1 cellular context compared by ENCODE assay signal in genomic region chr19:45630463-45630862, GRCh38.
TF ChIP-seq lines count a peak whose summit lies in the region.

No MANE protein-coding gene starts in this region.

TF ChIP-seq in HEK293, 187 proteins besides CTCF, POLR2A, EP300 and RAD21 (continued from another document and continues in another):
- no peak for TF ChIP-seq ZNF518A (tag by site-specific recombination; conservative IDR thresholded peaks at IDR 0.05; ENCODE audit: low read depth)
- TF ChIP-seq ZNF510 (tag by site-specific recombination; IDR thresholded peaks at IDR 0.05; ENCODE audit: insufficient replicate concordance) = no peak
- no peak for TF ChIP-seq ZNF266 (tag by site-specific recombination; IDR thresholded peaks at IDR 0.05; ENCODE audit: low read depth)
- no peak for TF ChIP-seq ZNF211 (tag by site-specific recombination; IDR thresholded peaks at IDR 0.05; ENCODE audit: low read depth)
- no peak for TF ChIP-seq ZNF146 (tag by site-specific recombination; IDR thresholded peaks at IDR 0.05)
- no peak for TF ChIP-seq ZNF561 (tag by site-specific recombination; IDR thresholded peaks at IDR 0.05; ENCODE audit: borderline replicate concordance)
- TF ChIP-seq ZNF610 (tag by site-specific recombination; IDR thresholded peaks at IDR 0.05; ENCODE audit: borderline replicate concordance) = no peak
- TF ChIP-seq ZNF311 (tag by site-specific recombination; IDR thresholded peaks at IDR 0.05; ENCODE audit: borderline replicate concordance) = no peak
- TF ChIP-seq ZNF37A (tag by site-specific recombination; IDR thresholded peaks at IDR 0.05) = no peak
- no peak for TF ChIP-seq ZNF571 (tag by site-specific recombination; IDR thresholded peaks at IDR 0.05)
- TF ChIP-seq ZNF768 (tag by site-specific recombination; IDR thresholded peaks at IDR 0.05) = no peak
- TF ChIP-seq ZNF701 (tag by site-specific recombination; IDR thresholded peaks at IDR 0.05) = no peak
- peak; percentile 88 for TF ChIP-seq ZEB2 (tag by site-specific recombination; IDR thresholded peaks at IDR 0.05)
- no peak for TF ChIP-seq ZNF624 (tag by site-specific recombination; IDR thresholded peaks at IDR 0.05)
- peak; percentile 38; the same call in 1 of the 2 replicates for TF ChIP-seq ZSCAN30 (tag by site-specific recombination; IDR thresholded peaks at IDR 0.05)
- TF ChIP-seq ZNF23 (tag by site-specific recombination; IDR thresholded peaks at IDR 0.05; ENCODE audit: borderline replicate concordance) = no peak
- TF ChIP-seq FEZF1 (tag by site-specific recombination; IDR thresholded peaks at IDR 0.05) = peak; percentile 84
- TF ChIP-seq OSR2 (tag by site-specific recombination; IDR thresholded peaks at IDR 0.05) = 0 out of 2 replicates have a peak, but pooled peaks have one; percentile 19
- peak; percentile 33; the same call in 1 of the 2 replicates for TF ChIP-seq PRDM4 (tag by site-specific recombination; IDR thresholded peaks at IDR 0.05)
- TF ChIP-seq ZNF274 (IDR thresholded peaks at IDR 0.05; ENCODE audit: low read length) = no peak
- TF ChIP-seq ZNF274 (tag by site-specific recombination; IDR thresholded peaks at IDR 0.05; ENCODE audit: borderline replicate concordance) = no peak
- peak; percentile 87 for TF ChIP-seq KLF10 (tag by site-specific recombination; IDR thresholded peaks at IDR 0.05)
- peak; percentile 39; the same call in 1 of the 2 replicates for TF ChIP-seq ZBTB21 (tag by site-specific recombination; IDR thresholded peaks at IDR 0.05)
- no peak for TF ChIP-seq ZNF133 (tag by site-specific recombination; IDR thresholded peaks at IDR 0.05)
- TF ChIP-seq ZNF362 (tag by site-specific recombination; IDR thresholded peaks at IDR 0.05) = peak; percentile 73; the same call in 1 of the 2 replicates
- peak; percentile 90 for TF ChIP-seq ZNF660 (tag by site-specific recombination; IDR thresholded peaks at IDR 0.05)
- no peak for TF ChIP-seq ZNF555 (tag by site-specific recombination; conservative IDR thresholded peaks at IDR 0.05)
- no peak for TF ChIP-seq AEBP2 (tag by site-specific recombination; IDR thresholded peaks at IDR 0.05; ENCODE audit: borderline replicate concordance)
- no peak for TF ChIP-seq ZNF548 (tag by site-specific recombination; IDR thresholded peaks at IDR 0.05)
- TF ChIP-seq PBX3 (CRISPR knock-in tag; IDR thresholded peaks at IDR 0.05) = no peak
- TF ChIP-seq ZNF335 (tag by site-specific recombination; conservative IDR thresholded peaks at IDR 0.05) = peak; percentile 43
- TF ChIP-seq PRDM2 (tag by site-specific recombination; IDR thresholded peaks at IDR 0.05; ENCODE audit: borderline replicate concordance) = no peak
- peak; percentile 34 for TF ChIP-seq SP3 (tag by site-specific recombination; IDR thresholded peaks at IDR 0.05)
- TF ChIP-seq ATF2 (tag by site-specific recombination; IDR thresholded peaks at IDR 0.05; ENCODE audit: low read depth) = peak; percentile 65
- TF ChIP-seq ZNF394 (tag by site-specific recombination; IDR thresholded peaks at IDR 0.05; ENCODE audit: borderline replicate concordance) = peak; percentile 17; the same call in 1 of the 2 replicates
- TF ChIP-seq ZNF501 (tag by site-specific recombination; IDR thresholded peaks at IDR 0.05) = no peak
- TF ChIP-seq ZNF677 (tag by site-specific recombination; IDR thresholded peaks at IDR 0.05) = no peak
- no peak for TF ChIP-seq ZFP37 (tag by site-specific recombination; IDR thresholded peaks at IDR 0.05)
- TF ChIP-seq ZNF544 (tag by site-specific recombination; IDR thresholded peaks at IDR 0.05) = no peak
- TF ChIP-seq ZNF341 (tag by site-specific recombination; IDR thresholded peaks at IDR 0.05; ENCODE audit: low read depth) = no peak
- peak; percentile 68 for TF ChIP-seq ZNF692 (tag by site-specific recombination; IDR thresholded peaks at IDR 0.05)
